Comparison of ENCODE assay signal across 23 cellular contexts in genomic region chr14:64692597-64693350, GRCh38. TPM values are rescaled to one million over a fixed set of nuclear protein-coding genes. Genes with fewer than 3 reads are reported as not detected.
A peak's percentile ranks its signal among the peaks of the same experiment; 100 is the strongest.
DNase-seq lines count a peak whose midpoint lies in the region; ATAC-seq, FAIRE-seq and TF ChIP-seq lines count a peak whose summit lies in the region.
"Had no signal": no experiment of that assay in that cellular context is flagged by ENCODE, and none has a peak within 500 bp of the region (broad histone marks: within the 10 kb centered on the region; RNA-seq: fewer than 3 reads in every experiment).

No MANE protein-coding gene starts in this region.

- H3K9ac ChIP-seq in mammary epithelial cell (ENCODE audit: insufficient read depth, low read length) = no peak overlapping the region

- H3K27me3 ChIP-seq in mammary epithelial cell (ENCODE audit: insufficient read depth, low read length) (no peaks in the 10 kb centered on the region), layer of hippocampus (ENCODE audit: control insufficient read depth, insufficient read depth, low read length) (no peaks in the 10 kb centered on the region)
- H3K27me3 ChIP-seq: ovary had no signal

- FAIRE-seq in urothelium cell line (lab: Jason Lieb, UNC) = peak; percentile 58
- FAIRE-seq: A204.1, kidney, small intestine had no signal

- H3K4me1 ChIP-seq in mammary epithelial cell (ENCODE audit: insufficient read depth, low read length) = peaks cover 23% of the 10 kb centered on the region

- in situ Hi-C loops in mammary epithelial cell (cut with MboI; ENCODE audit: low sequenced_read_pairs in 2 of 2) = no loop called here

- no peak overlapping the region for H3K4me3 Mint-ChIP-seq in MCF 10A (ENCODE audit: unreplicated experiment)
- no peak overlapping the region for H3K4me3 Mint-ChIP-seq in effector memory CD8-positive, alpha-beta T cell
- H3K4me3 Mint-ChIP-seq: activated naive CD8-positive, alpha-beta T cell treated with anti-CD3 and anti-CD28 coated beads, Interleukin-2, amount 10 ng/mL, durations not matched to agents 7 days and 5 days; activated T-cell treated with anti-CD3 and anti-CD28 coated beads, Interleukin-2, amount 50 U/mL, for 24 hours; CD14-positive monocyte; H9 had no signal

- H3K9me3 Mint-ChIP-seq in MCF 10A (ENCODE audit: unreplicated experiment) = no peaks in the 10 kb centered on the region
- H3K9me3 Mint-ChIP-seq in effector memory CD8-positive, alpha-beta T cell = no peaks in the 10 kb centered on the region
- H3K9me3 Mint-ChIP-seq: activated naive CD8-positive, alpha-beta T cell treated with anti-CD3 and anti-CD28 coated beads, Interleukin-2, amount 10 ng/mL, durations not matched to agents 7 days and 5 days; activated T-cell treated with anti-CD3 and anti-CD28 coated beads, Interleukin-2, amount 50 U/mL, for 24 hours; H9 had no signal

- H3K27ac Mint-ChIP-seq in MCF 10A (ENCODE audit: low read depth, unreplicated experiment) = no peak overlapping the region
- H3K27ac Mint-ChIP-seq in effector memory CD8-positive, alpha-beta T cell = peak overlapping the region in 1 of 2 donors; percentile 35
- H3K27ac Mint-ChIP-seq: activated naive CD8-positive, alpha-beta T cell treated with anti-CD3 and anti-CD28 coated beads, Interleukin-2, amount 10 ng/mL, durations not matched to agents 7 days and 5 days; activated T-cell treated with anti-CD3 and anti-CD28 coated beads, Interleukin-2, amount 50 U/mL, for 24 hours; H9 had no signal

- no peak for ATAC-seq in effector memory CD8-positive, alpha-beta T cell (replicated peaks)

- H3K4me2 ChIP-seq in mammary epithelial cell (ENCODE audit: insufficient read depth, low read depth, low read length) = no peak overlapping the region

- CTCF ChIA-PET in mammary epithelial cell (lab: Charles Lee; ENCODE audit: low non-redundant PET) (no interaction called here), MCF 10A (lab: Yijun Ruan, JAX) (interaction anchor here (0.6 to 1.6 kb wide), 6 partner anchors 10 to 349 kb away, joined by 3 to 6 read pairs (median 4); no protein-coding TSS in a partner anchor)

- H3K4me1 Mint-ChIP-seq in MCF 10A (ENCODE audit: insufficient read depth, unreplicated experiment) = peaks cover 20% of the 10 kb centered on the region
- H3K4me1 Mint-ChIP-seq in effector memory CD8-positive, alpha-beta T cell (ENCODE audit: low read depth in 2 of 2) = peaks cover 37 to 40% of the 10 kb centered on the region in 2 donors

- 100% methylated on average over 4 of the region's 4 CpGs for WGBS in mammary epithelial cell (ENCODE audit: low coverage, missing lambda C conversion rate)

- intact Hi-C loops in mammary epithelial cell (cut with micrococcal nuclease) (no loop called here), MCF 10A (cut with micrococcal nuclease) (no loop called here)

- dilution Hi-C loops in mammary epithelial cell (cut with HindIII; ENCODE audit: low sequenced_read_pairs) = no loop called here

- H3K27ac ChIP-seq in mammary epithelial cell (ENCODE audit: insufficient read depth, low read depth, low read length) (no peak overlapping the region), layer of hippocampus (ENCODE audit: low read depth, low read length) (peak overlapping the region; percentile 22)
- H3K27ac ChIP-seq: ovary had no signal

- no peak overlapping the region for H3K4me3 ChIP-seq in mammary epithelial cell (replicated peaks in 1 of 3; ENCODE audit: insufficient read depth in 1 of 3, low read depth in 2 of 3, low read length in 3 of 3)
- H3K4me3 ChIP-seq: ovary had no signal

- TF ChIP-seq CTCF in mammary epithelial cell (conservative IDR thresholded peaks at IDR 0.05 in 1 of 2, IDR thresholded peaks at IDR 0.05 in 1 of 2; ENCODE audit: extremely low read depth in 1 of 2, insufficient read depth in 1 of 2, low read depth in 1 of 2, low read length in 2 of 2) (no peak), MCF 10A (IDR thresholded peaks at IDR 0.05; ENCODE audit: unreplicated experiment) (no peak)

- no peaks in the 10 kb centered on the region for H4K20me1 ChIP-seq in mammary epithelial cell (ENCODE audit: insufficient read depth, low read length)

- no peaks in the 10 kb centered on the region for H3K9me3 ChIP-seq in mammary epithelial cell (replicated peaks; ENCODE audit: insufficient read depth, low read length)
- H3K9me3 ChIP-seq: ovary had no signal

- no peaks in the 10 kb centered on the region for H3K79me2 ChIP-seq in mammary epithelial cell (ENCODE audit: insufficient read depth, low read length)

- no peaks in the 10 kb centered on the region for H3K36me3 ChIP-seq in mammary epithelial cell (ENCODE audit: insufficient read depth, low read length)
- H3K36me3 ChIP-seq: ovary had no signal

- H2AFZ ChIP-seq in mammary epithelial cell (ENCODE audit: low read depth, low read length) = peak overlapping the region; percentile 54

- BruUV-seq in mammary epithelial cell (replicated peaks; lab: Mats Ljungman, UMichigan) (no TSS peak), MCF 10A (replicated peaks; lab: Mats Ljungman, UMichigan) (no TSS peak)

- H3K27me3 Mint-ChIP-seq in MCF 10A (ENCODE audit: insufficient read depth, unreplicated experiment) = no peaks in the 10 kb centered on the region
- H3K27me3 Mint-ChIP-seq in effector memory CD8-positive, alpha-beta T cell = no peaks in the 10 kb centered on the region
- H3K27me3 Mint-ChIP-seq: activated T-cell treated with anti-CD3 and anti-CD28 coated beads, Interleukin-2, amount 50 U/mL, for 24 hours had no signal

- DNase-seq in mammary epithelial cell (no peak), MCF 10A (ENCODE audit: unreplicated experiment) (no peak), cerebellum (ENCODE audit: low spot score) (peak; percentile 80), urothelium cell line (ENCODE audit: low spot score) (no peak), GM19238 (ENCODE audit: insufficient read length, low spot score) (no peak), HK-2 (ENCODE audit: unreplicated experiment) (no peak)
- no peak for DNase-seq in effector memory CD8-positive, alpha-beta T cell
- DNase-seq: activated CD4-positive, alpha-beta T cell treated with anti-CD3 and anti-CD28 coated beads, Interleukin-2, amount 50 U/mL, for 1 hour; activated naive CD8-positive, alpha-beta T cell treated with anti-CD3 and anti-CD28 coated beads, Interleukin-2, amount 10 ng/mL, durations not matched to agents 7 days and 5 days; activated T-cell treated with anti-CD3 and anti-CD28 coated beads, Interleukin-2, amount 50 U/mL, for 24 hours; DMS79; effector CD4-positive, alpha-beta T cell; kidney; MV-4-11; NCI-H2107; NCI-H82; ovary; small intestine; trophoblast cell had no signal

- H3K36me3 Mint-ChIP-seq in MCF 10A (ENCODE audit: insufficient read depth, unreplicated experiment) = no peaks in the 10 kb centered on the region
- H3K36me3 Mint-ChIP-seq in effector memory CD8-positive, alpha-beta T cell (ENCODE audit: insufficient read depth) = peaks cover 4% of the 10 kb centered on the region
- H3K36me3 Mint-ChIP-seq: activated naive CD8-positive, alpha-beta T cell treated with anti-CD3 and anti-CD28 coated beads, Interleukin-2, amount 10 ng/mL, durations not matched to agents 7 days and 5 days had no signal

- POLR2A ChIA-PET in MCF 10A (lab: Yijun Ruan, JAX) = interaction anchor here (0.6 to 4.7 kb wide), 13 partner anchors 8 to 190 kb away, joined by 3 to 56 read pairs (median 3); partner anchors contain the start of gene PLEKHG3

RNA-seq across cellular contexts. Expression of gene PLEKHG3, which starts 11.4 kb away (rescaled TPM):
- 100 to 1,000 TPM in 1 of 2 donors, 10 to 100 TPM in 1; 47.8 to 137 TPM for total RNA-seq in mammary epithelial cell
- polyA plus RNA-seq in mammary epithelial cell = 68.7 TPM
- polyA minus RNA-seq in mammary epithelial cell = 80.7 TPM
- total RNA-seq in MCF 10A (2022) = 52.9 and 72.8 TPM in 2 replicates
- 5.9 TPM for total RNA-seq in cerebellum
